12 cellular contexts compared by ENCODE assay signal in the genomic region with DNA sequence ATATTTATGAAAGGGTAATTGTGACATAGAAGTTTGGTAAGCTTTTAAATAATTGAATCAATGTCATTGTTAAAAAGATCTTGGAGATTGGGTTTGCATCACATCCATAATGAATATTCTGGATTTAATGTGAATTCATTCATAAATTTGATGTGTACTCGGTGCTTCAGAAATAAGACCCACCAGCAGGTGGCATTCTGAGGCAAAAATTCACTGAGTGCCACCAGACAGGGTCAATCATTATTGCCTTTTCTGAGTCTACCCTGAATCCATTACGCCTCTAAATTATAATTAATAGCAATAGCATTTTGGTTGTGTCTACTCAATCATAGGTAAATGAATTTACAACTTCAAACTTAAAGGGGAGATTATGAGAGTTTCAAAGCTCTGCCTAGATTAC. TPM values are rescaled to one million over a fixed set of nuclear protein-coding genes. Genes with fewer than 3 reads are reported as not detected.
DNase-seq lines count a peak whose midpoint lies in the region; ATAC-seq, FAIRE-seq and TF ChIP-seq lines count a peak whose summit lies in the region.
"Had no signal": no experiment of that assay in that cellular context is flagged by ENCODE, and none has a peak within 500 bp of the region (broad histone marks: within the 10 kb centered on the region; RNA-seq: fewer than 3 reads in every experiment).

No MANE protein-coding gene starts in this region.

- no peaks in the 10 kb centered on the region for H3K9me3 Mint-ChIP-seq in WTC11
- peaks cover 3% of the 10 kb centered on the region for H3K9me3 Mint-ChIP-seq in activated naive CD4-positive, alpha-beta T cell treated with anti-CD3 and anti-CD28 coated beads for 36 hours
- H3K9me3 Mint-ChIP-seq: stimulated activated memory B cell treated with anti-CD40 and anti-IgM and Interleukin-4, amounts not matched to agents 10 μg/mL and 1 μg/mL and 100 μg/mL, for 72 hours had no signal

- H3K36me3 Mint-ChIP-seq in WTC11, result no peaks in the 10 kb centered on the region
- H3K36me3 Mint-ChIP-seq in activated naive CD4-positive, alpha-beta T cell treated with anti-CD3 and anti-CD28 coated beads for 36 hours (ENCODE audit: low read depth), result no peaks in the 10 kb centered on the region
- H3K36me3 Mint-ChIP-seq: stimulated activated memory B cell treated with anti-CD40 and anti-IgM and Interleukin-4, amounts not matched to agents 10 μg/mL and 1 μg/mL and 100 μg/mL, for 72 hours had no signal

- H3K9me3 ChIP-seq in keratinocyte (ENCODE audit: control insufficient read depth, low read depth, low read length), result no peaks in the 10 kb centered on the region
- no peaks in the 10 kb centered on the region for H3K9me3 ChIP-seq in tibial artery
- H3K9me3 ChIP-seq in esophagus squamous epithelium, result no peaks in the 10 kb centered on the region
- no peaks in the 10 kb centered on the region for H3K9me3 ChIP-seq in heart right ventricle

- ATAC-seq in WTC11 (no peak), heart right ventricle (no peak)
- ATAC-seq: stimulated activated memory B cell treated with anti-CD40 and anti-IgM and Interleukin-4, amounts not matched to agents 10 μg/mL and 1 μg/mL and 100 μg/mL, for 72 hours had no signal

- H3K4me1 ChIP-seq in keratinocyte (ENCODE audit: control insufficient read depth, extremely low read depth, insufficient read depth, low read length), result no peaks in the 10 kb centered on the region
- no peaks in the 10 kb centered on the region for H3K4me1 ChIP-seq in tibial artery
- no peaks in the 10 kb centered on the region for H3K4me1 ChIP-seq in esophagus squamous epithelium
- H3K4me1 ChIP-seq in heart right ventricle, result no peaks in the 10 kb centered on the region

- H3K27ac Mint-ChIP-seq in WTC11, result no peak overlapping the region
- no peak overlapping the region for H3K27ac Mint-ChIP-seq in activated naive CD4-positive, alpha-beta T cell treated with anti-CD3 and anti-CD28 coated beads for 36 hours
- H3K27ac Mint-ChIP-seq: stimulated activated memory B cell treated with anti-CD40 and anti-IgM and Interleukin-4, amounts not matched to agents 10 μg/mL and 1 μg/mL and 100 μg/mL, for 72 hours had no signal

- H3K4me2 ChIP-seq in keratinocyte (ENCODE audit: control insufficient read depth, extremely low read depth, insufficient read depth, low read depth, low read length), result no peak overlapping the region

- H3K27me3 ChIP-seq in keratinocyte (ENCODE audit: control insufficient read depth, extremely low read depth, insufficient read depth, low read length) (no peaks in the 10 kb centered on the region), tibial artery (no peaks in the 10 kb centered on the region), esophagus squamous epithelium (peaks cover 0 to 9% (median 0%) of the 10 kb centered on the region in 4 donors), heart right ventricle (peaks cover 0 to 15% (median 1%) of the 10 kb centered on the region in 7 donors)

- no peak overlapping the region for H2AFZ ChIP-seq in keratinocyte (ENCODE audit: control insufficient read depth, low read length)

- no peaks in the 10 kb centered on the region for H3K9me1 ChIP-seq in keratinocyte (ENCODE audit: control insufficient read depth, extremely low read depth, insufficient read depth, low read length)

- POLR2A ChIA-PET in WTC11 (lab: Charles Lee), result no interaction called here

- no peak for TF ChIP-seq POLR2A in esophagus squamous epithelium (IDR thresholded peaks at IDR 0.05)

- peaks cover under 1% of the 10 kb centered on the region; the same call in 1 of the 2 replicates for H3K27me3 Mint-ChIP-seq in WTC11 (ENCODE audit: low read depth)
- peaks cover 8% of the 10 kb centered on the region for H3K27me3 Mint-ChIP-seq in activated naive CD4-positive, alpha-beta T cell treated with anti-CD3 and anti-CD28 coated beads for 36 hours (ENCODE audit: low read depth)
- H3K27me3 Mint-ChIP-seq: stimulated activated memory B cell treated with anti-CD40 and anti-IgM and Interleukin-4, amounts not matched to agents 10 μg/mL and 1 μg/mL and 100 μg/mL, for 72 hours had no signal

- DNase-seq in D721Med (ENCODE audit: insufficient read length, low spot score) (no peak), HT-29 (ENCODE audit: low spot score) (peak; percentile 22), WTC11 (ENCODE audit: low spot score) (no peak), keratinocyte (ENCODE audit: low read depth, low spot score) (no peak), tibial artery (no peak), esophagus squamous epithelium (lab: John Stamatoyannopoulos, UW) (no peak), heart right ventricle (no peak)
- no peak for DNase-seq in activated naive CD4-positive, alpha-beta T cell treated with anti-CD3 and anti-CD28 coated beads for 36 hours
- DNase-seq: NCI-H526 treated with DMSO at 0.1 percent for 48 hours had no signal

- CTCF ChIA-PET in WTC11 (lab: Charles Lee), result interaction anchor here (0.6 to 3.3 kb wide), 22 partner anchors 9 to 446 kb away, joined by 3 to 35 read pairs (median 4); no protein-coding TSS in a partner anchor
- CTCF ChIA-PET in activated naive CD4-positive, alpha-beta T cell treated with anti-CD3 and anti-CD28 coated beads for 36 hours (lab: Charles Lee), result no interaction called here

- WGBS in esophagus squamous epithelium, 2 donors, result 49 to 53% methylated on average over 2 of the region's 2 CpGs
- WGBS in heart right ventricle, 2 donors, result 63 to 71% methylated on average over 2 of the region's 2 CpGs

- no peak overlapping the region for H3K9ac ChIP-seq in keratinocyte (ENCODE audit: control insufficient read depth, extremely low read depth, insufficient read depth, low read length)

- H3K79me2 ChIP-seq in keratinocyte (ENCODE audit: control insufficient read depth, insufficient read depth, low read length), result no peaks in the 10 kb centered on the region

- H3K27ac ChIP-seq in keratinocyte (ENCODE audit: control insufficient read depth, insufficient read depth, low read length), result no peak overlapping the region
- no peak overlapping the region for H3K27ac ChIP-seq in tibial artery
- H3K27ac ChIP-seq in esophagus squamous epithelium, result no peak overlapping the region
- no peak overlapping the region for H3K27ac ChIP-seq in heart right ventricle
- H3K27ac ChIP-seq: skin epidermis had no signal

- H3K4me3 ChIP-seq in keratinocyte (ENCODE audit: control insufficient read depth in 2 of 3, extremely low read depth in 1 of 3, insufficient read depth in 2 of 3, low read depth in 1 of 3, low read length in 3 of 3) (no peak overlapping the region), tibial artery (no peak overlapping the region), esophagus squamous epithelium (no peak overlapping the region), heart right ventricle (no peak overlapping the region)
- H3K4me3 ChIP-seq: skin epidermis had no signal

- H3K4me1 Mint-ChIP-seq in WTC11, result peaks cover 12% of the 10 kb centered on the region
- no peaks in the 10 kb centered on the region for H3K4me1 Mint-ChIP-seq in activated naive CD4-positive, alpha-beta T cell treated with anti-CD3 and anti-CD28 coated beads for 36 hours (ENCODE audit: low read depth)
- H3K4me1 Mint-ChIP-seq: stimulated activated memory B cell treated with anti-CD40 and anti-IgM and Interleukin-4, amounts not matched to agents 10 μg/mL and 1 μg/mL and 100 μg/mL, for 72 hours had no signal

- no peak overlapping the region for H3K4me3 Mint-ChIP-seq in WTC11
- no peak overlapping the region for H3K4me3 Mint-ChIP-seq in activated naive CD4-positive, alpha-beta T cell treated with anti-CD3 and anti-CD28 coated beads for 36 hours
- H3K4me3 Mint-ChIP-seq: stimulated activated memory B cell treated with anti-CD40 and anti-IgM and Interleukin-4, amounts not matched to agents 10 μg/mL and 1 μg/mL and 100 μg/mL, for 72 hours had no signal

- no peaks in the 10 kb centered on the region for H4K20me1 ChIP-seq in keratinocyte (ENCODE audit: control insufficient read depth, extremely low read depth, insufficient read depth, low read length)

- H3K36me3 ChIP-seq in keratinocyte (ENCODE audit: control insufficient read depth in 2 of 2, extremely low read depth in 1 of 2, insufficient read depth in 2 of 2, low read length in 2 of 2), result no peaks in the 10 kb centered on the region
- H3K36me3 ChIP-seq in tibial artery, result no peaks in the 10 kb centered on the region
- no peaks in the 10 kb centered on the region for H3K36me3 ChIP-seq in esophagus squamous epithelium
- H3K36me3 ChIP-seq in heart right ventricle, result no peaks in the 10 kb centered on the region

- intact Hi-C loops in tibial artery (cut with DNase I; ENCODE audit: low total_unique reads) (no loop called here), esophagus squamous epithelium (cut with DNase I) (no loop called here), heart right ventricle (cut with DNase I) (no loop called here)
- intact Hi-C loops in activated naive CD4-positive, alpha-beta T cell treated with anti-CD3 and anti-CD28 coated beads for 36 hours (cut with micrococcal nuclease), result no loop called here

- dilution Hi-C loops in keratinocyte (cut with MboI; ENCODE audit: extremely low pct_ligation_motif_present, low sequenced_read_pairs), result no loop called here

- TF ChIP-seq CTCF in D721Med (IDR thresholded peaks at IDR 0.05; ENCODE audit: insufficient read depth, missing control alignments) (peak; percentile 62), WTC11 (IDR thresholded peaks at IDR 0.05) (peak; percentile 55), keratinocyte (optimal IDR thresholded peaks at IDR 0.05 in 1 of 3, IDR thresholded peaks at IDR 0.05 in 1 of 3, conservative IDR thresholded peaks at IDR 0.05 in 1 of 3; ENCODE audit: extremely low read depth in 1 of 3, insufficient read depth in 2 of 3, low read length in 3 of 3) (peak; percentile 24 to 50 (median 45)), tibial artery (IDR thresholded peaks at IDR 0.05) (no peak), esophagus squamous epithelium (IDR thresholded peaks at IDR 0.05) (peak in 2 of 6 experiments; percentile 23 to 29), heart right ventricle (IDR thresholded peaks at IDR 0.05) (peak in 3 of 9 donors; percentile 10 to 14 (median 12))

- peak; percentile 68 for FAIRE-seq in D721Med (lab: Jason Lieb, UNC)
- FAIRE-seq in keratinocyte (lab: Jason Lieb, UNC), result no peak

TF ChIP-seq in WTC11, 78 proteins besides CTCF, POLR2A, EP300 and RAD21:
- TF ChIP-seq RELA (CRISPR knock-in tag; IDR thresholded peaks at IDR 0.05; ENCODE audit: borderline replicate concordance), result no peak

RNA-seq across cellular contexts. Expression of a gene that starts 1.0 kb away (rescaled TPM):
- total RNA-seq in HT-29 (2014; rRNA removed; shearing (Covaris generic)), result not detected in 2 replicates
- total RNA-seq in WTC11 (2021), result 0.07 to 0.09 TPM (median 0.09 TPM) in 3 replicates
- not detected in 3 replicates for polyA plus RNA-seq in keratinocyte
- not detected for polyA plus RNA-seq in keratinocyte (2011; ENCODE audit: low read depth)
- not detected in 2 replicates for polyA plus RNA-seq in keratinocyte (2011; cell fraction: cytosol; rRNA removed)
- polyA plus RNA-seq in keratinocyte (2011; cell fraction: nucleus; rRNA removed), result not detected in 2 replicates
- not detected in 2 replicates for polyA plus RNA-seq in keratinocyte (2012; ENCODE audit: low replicate concordance)
- not detected in 3 replicates for polyA minus RNA-seq in keratinocyte
- polyA minus RNA-seq in keratinocyte (2011; cell fraction: cytosol; rRNA and poly(A)+ RNA removed), result not detected
- polyA minus RNA-seq in keratinocyte (2011; cell fraction: nucleus; rRNA and poly(A)+ RNA removed), result not detected in 2 replicates
- total RNA-seq in activated naive CD4-positive, alpha-beta T cell treated with anti-CD3 and anti-CD28 coated beads for 36 hours, result not detected
- not detected for total RNA-seq in esophagus squamous epithelium
- not detected for total RNA-seq in heart right ventricle
- not detected for polyA plus RNA-seq in heart right ventricle
- total RNA-seq: liver had no signal
- polyA plus RNA-seq: liver had no signal

Comparison
In these comparisons a context has a peak if more than half of its experiments do, and no peak if none do; other contexts are left out.
1. CTCF ChIP-seq: peak in D721Med (single experiment), WTC11 (single experiment) and keratinocyte (3 of 3); none in tibial artery (0 of 2).